In genomic region chr10:28926932-28927331, GRCh38 we compare ENCODE assay signal across 8 cellular contexts.
"Had no signal": no experiment of that assay in that cellular context is flagged by ENCODE, and none has a peak within 500 bp of the region (broad histone marks: within the 10 kb centered on the region; RNA-seq: fewer than 3 reads in every experiment).

No MANE protein-coding gene starts in this region.

- H3K36me3 ChIP-seq: HAP-1 had no signal

- H3K27ac ChIP-seq: GM23248 had no signal

- H3K4me1 ChIP-seq: HAP-1 had no signal

- FAIRE-seq: HTR-8/SVneo had no signal

- H3K9ac ChIP-seq: GM23248 had no signal

- H3K4me3 ChIP-seq: GM23248, HAP-1 had no signal

- H3K9me3 ChIP-seq: HAP-1 had no signal

- H2AFZ ChIP-seq: GM23248 had no signal

- ATAC-seq: HCT116 had no signal

- DNase-seq: GM23248, GOT3, H7, HFFc6, KG1 had no signal
